Comparison of ENCODE assay signal across 8 cellular contexts in the genomic region with DNA sequence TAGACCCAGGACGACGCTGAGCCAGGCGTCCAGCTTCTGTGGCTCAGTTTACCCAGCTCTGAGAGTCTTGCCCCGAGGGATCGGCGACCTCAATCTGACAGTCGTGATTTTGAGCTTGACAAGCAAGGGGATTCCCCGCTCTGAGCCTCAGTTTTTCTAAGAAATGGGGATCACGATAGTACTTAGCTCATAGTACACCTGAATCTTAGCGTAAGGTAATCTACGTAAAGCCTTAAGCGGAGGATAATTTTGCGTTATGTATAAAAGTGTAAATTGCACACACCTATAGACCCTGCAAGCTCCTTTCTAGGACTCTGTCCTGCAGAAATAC. TPM values are rescaled to one million over a fixed set of nuclear protein-coding genes. Genes with fewer than 3 reads are reported as not detected.
DNase-seq lines count a peak whose midpoint lies in the region; ATAC-seq and TF ChIP-seq lines count a peak whose summit lies in the region.

No MANE protein-coding gene starts in this region.

- H3K4me1 ChIP-seq in Caco-2, result no peaks in the 10 kb centered on the region; the same call in 1 of the 2 replicates
- H3K4me1 ChIP-seq in colonic mucosa, result no peaks in the 10 kb centered on the region
- H3K4me1 ChIP-seq in neural progenitor cell, result peaks cover 15% of the 10 kb centered on the region

- no peak for TF ChIP-seq CTCF in Caco-2 (IDR thresholded peaks at IDR 0.05; ENCODE audit: insufficient read depth in 1 of 2, low read depth in 1 of 2, low read length in 1 of 2, severe bottlenecking in 1 of 2, unreplicated experiment in 1 of 2)
- TF ChIP-seq CTCF in colonic mucosa (IDR thresholded peaks at IDR 0.05), result no peak
- no peak for TF ChIP-seq CTCF in neural progenitor cell (IDR thresholded peaks at IDR 0.05)

- H3K4me3 ChIP-seq in Caco-2 (ENCODE audit: low read depth, low read length) (peak overlapping the region; percentile 65), colonic mucosa (peak overlapping the region; percentile 87), neural progenitor cell (peak overlapping the region; percentile 77)

- peaks cover 5% of the 10 kb centered on the region for H4K20me1 ChIP-seq in neural progenitor cell (ENCODE audit: low read depth)

- peaks cover 25% of the 10 kb centered on the region for H3K79me2 ChIP-seq in neural progenitor cell (ENCODE audit: low read depth)

- no peaks in the 10 kb centered on the region for H3K4me1 Mint-ChIP-seq in Caco-2 (ENCODE audit: low read depth, unreplicated experiment)
- peaks cover 28% of the 10 kb centered on the region for H3K4me1 Mint-ChIP-seq in neural progenitor cell

- ATAC-seq in HG03558 (IDR thresholded peaks at IDR 0.05; ENCODE audit: extremely low read depth, unreplicated experiment), result peak; percentile 1
- ATAC-seq in HG03045 (IDR thresholded peaks at IDR 0.05; ENCODE audit: unreplicated experiment), result no peak

- POLR2A ChIA-PET in Caco-2 (lab: Charles Lee), result interaction anchor here (0.8 to 1.1 kb wide), 6 partner anchors 20 to 166 kb away, joined by 3 to 4 read pairs (median 3); partner anchors contain the start of genes KCTD10 and UBE3B

- H3F3A ChIP-seq in neural progenitor cell (ENCODE audit: low read depth), result no peaks in the 10 kb centered on the region

- H3K36me3 ChIP-seq in Caco-2 (ENCODE audit: control insufficient read depth, insufficient read depth, low read length), result no peaks in the 10 kb centered on the region; the same call in 1 of the 2 replicates
- peaks cover 11% of the 10 kb centered on the region for H3K36me3 ChIP-seq in colonic mucosa
- no peaks in the 10 kb centered on the region for H3K36me3 ChIP-seq in neural progenitor cell

- H3K27me3 ChIP-seq in Caco-2 (replicated peaks; ENCODE audit: control insufficient read depth, insufficient read depth, low read length) (no peaks in the 10 kb centered on the region), colonic mucosa (no peaks in the 10 kb centered on the region), neural progenitor cell (no peaks in the 10 kb centered on the region)

- H3K9ac ChIP-seq in colonic mucosa (ENCODE audit: low read depth in 2 of 2, low read length in 2 of 2) (peak overlapping the region; percentile 48 to 93), neural progenitor cell (peak overlapping the region; percentile 52)

- H3K27me3 Mint-ChIP-seq in Caco-2 (ENCODE audit: insufficient read depth, unreplicated experiment) (no peaks in the 10 kb centered on the region), neural progenitor cell (ENCODE audit: insufficient read depth, low read depth) (peaks cover 3% of the 10 kb centered on the region)

- DNase-seq in Caco-2, result no peak
- no peak for DNase-seq in colonic mucosa
- no peak for DNase-seq in neural progenitor cell (ENCODE audit: low spot score)
- no peak for DNase-seq in dermis blood vessel endothelial cell
- DNase-seq in superior temporal gyrus (ENCODE audit: extremely low spot score), result no peak
- no peak for DNase-seq in AML-193 (lab: John Stamatoyannopoulos, UW)

- H3K4me2 ChIP-seq in neural progenitor cell, result peak overlapping the region; percentile 92

- H3K27ac ChIP-seq in colonic mucosa, result no peak overlapping the region
- no peak overlapping the region for H3K27ac ChIP-seq in neural progenitor cell

- H3K4me3 Mint-ChIP-seq in Caco-2 (ENCODE audit: unreplicated experiment) (peak overlapping the region; percentile 81), neural progenitor cell (peak overlapping the region; percentile 95)

- no peaks in the 10 kb centered on the region for H3K9me3 ChIP-seq in Caco-2
- no peaks in the 10 kb centered on the region for H3K9me3 ChIP-seq in colonic mucosa
- H3K9me3 ChIP-seq in neural progenitor cell (ENCODE audit: low read depth), result no peaks in the 10 kb centered on the region

- CTCF ChIA-PET in Caco-2 (lab: Charles Lee), result interaction anchor here (1.0 to 1.8 kb wide), 4 partner anchors 9 to 201 kb away, joined by 3 to 14 read pairs (median 5); partner anchors contain the start of gene FAM222A

- intact Hi-C loops in Caco-2 (cut with micrococcal nuclease; ENCODE audit: unreplicated experiment) (loop anchor here (2.0 to 5.0 kb wide), 2 partner anchors 55 to 1168 kb away; partner anchors contain the start of gene PPP1CC), colonic mucosa (cut with DNase I) (no loop called here)

- H3K9me3 Mint-ChIP-seq in Caco-2 (ENCODE audit: unreplicated experiment), result no peaks in the 10 kb centered on the region
- H3K9me3 Mint-ChIP-seq in neural progenitor cell, result no peaks in the 10 kb centered on the region

- no TSS peak for BruUV-seq in Caco-2 (replicated peaks; lab: Mats Ljungman, UMichigan)

- H3K27ac Mint-ChIP-seq in Caco-2 (ENCODE audit: unreplicated experiment) (peak overlapping the region; percentile 96), neural progenitor cell (no peak overlapping the region)

- peaks cover 39% of the 10 kb centered on the region for H3K36me3 Mint-ChIP-seq in Caco-2 (ENCODE audit: insufficient read depth, unreplicated experiment)
- H3K36me3 Mint-ChIP-seq in neural progenitor cell, result peaks cover 20% of the 10 kb centered on the region

- H2AFZ ChIP-seq in neural progenitor cell (replicated peaks), result peak overlapping the region; percentile 89

RNA-seq across cellular contexts. Expression of gene MVK, which starts 0.3 kb away (rescaled TPM):
- total RNA-seq in Caco-2 (2022) (28.4 and 28.9 TPM in 2 replicates), colonic mucosa (10 to 100 TPM; 29.6 to 38.9 TPM), neural progenitor cell (ENCODE audit: low replicate concordance) (8.3 and 20.1 TPM in 2 replicates), dermis blood vessel endothelial cell (18.2 and 34.2 TPM in 2 replicates)

RNA-seq across cellular contexts. Expression of gene MMAB, which starts 0.6 kb away (rescaled TPM):
- total RNA-seq in Caco-2 (2022) (42.3 and 48.9 TPM in 2 replicates), colonic mucosa (10 to 100 TPM; 59.1 to 76.6 TPM), neural progenitor cell (ENCODE audit: low replicate concordance) (24.7 and 34.5 TPM in 2 replicates), dermis blood vessel endothelial cell (14.0 and 26.9 TPM in 2 replicates)
